Comparison of ENCODE assay signal across 9 cellular contexts in the genomic region with DNA sequence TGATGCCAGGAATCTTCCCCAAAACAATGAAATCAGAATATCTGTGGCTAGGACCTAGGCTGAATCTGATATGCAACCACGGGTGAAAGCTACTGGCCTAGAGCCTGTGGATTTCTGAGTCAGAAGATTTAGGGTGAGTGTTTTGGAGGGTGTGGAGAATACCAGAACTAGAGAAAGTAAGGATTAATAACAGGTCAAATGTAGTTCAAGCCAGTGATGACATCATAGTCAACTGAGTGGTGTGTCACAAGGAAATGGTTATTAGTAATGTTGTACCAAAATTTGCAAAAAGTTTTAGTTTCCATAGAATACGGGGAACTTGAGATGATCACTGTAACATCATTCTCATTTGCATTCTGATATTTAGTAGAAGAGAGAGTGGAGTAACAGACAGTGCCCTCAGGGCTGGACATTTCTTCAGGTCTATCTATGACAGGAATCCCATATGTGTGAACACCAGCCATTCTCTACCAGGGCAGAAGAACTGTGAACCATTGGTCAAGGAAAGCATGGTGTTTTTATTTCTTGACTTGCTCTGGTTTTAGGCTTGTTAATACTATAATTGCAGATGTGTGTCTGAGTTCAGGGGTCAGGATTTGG. TPM values are rescaled to one million over a fixed set of nuclear protein-coding genes. Genes with fewer than 3 reads are reported as not detected.
A peak's percentile ranks its signal among the peaks of the same experiment; 100 is the strongest.
DNase-seq lines count a peak whose midpoint lies in the region; ATAC-seq and TF ChIP-seq lines count a peak whose summit lies in the region.
"Had no signal": no experiment of that assay in that cellular context is flagged by ENCODE, and none has a peak within 500 bp of the region (broad histone marks: within the 10 kb centered on the region; RNA-seq: fewer than 3 reads in every experiment).

No MANE protein-coding gene starts in this region.

- 60 to 74% (median 63%) methylated on average over 2 of the region's 2 CpGs for WGBS in psoas muscle, 3 donors

- H3K4me1 ChIP-seq in psoas muscle: peaks cover 8% of the 10 kb centered on the region

- H3K36me3 ChIP-seq in psoas muscle (ENCODE audit: insufficient read depth in 1 of 2, low read depth in 1 of 2): no peaks in the 10 kb centered on the region
- H3K36me3 ChIP-seq: adrenal gland had no signal

- no peaks in the 10 kb centered on the region for H3K36me3 Mint-ChIP-seq in osteocyte (ENCODE audit: unreplicated experiment)

- no peak overlapping the region for H3K4me3 ChIP-seq in psoas muscle
- H3K4me3 ChIP-seq: adrenal gland had no signal

- peaks cover 0 to 32% (median 5%) of the 10 kb centered on the region in 3 donors for H3K27me3 ChIP-seq in psoas muscle (ENCODE audit: insufficient read depth in 3 of 3, low read length in 2 of 3)
- H3K27me3 ChIP-seq: adrenal gland had no signal

- peaks cover 10% of the 10 kb centered on the region for H3K4me1 Mint-ChIP-seq in osteocyte (ENCODE audit: unreplicated experiment)

- no peak overlapping the region for H3K4me3 Mint-ChIP-seq in osteocyte (ENCODE audit: unreplicated experiment)

- H3K9me3 ChIP-seq in psoas muscle: no peaks in the 10 kb centered on the region
- H3K9me3 ChIP-seq: adrenal gland had no signal

- H3K9me3 Mint-ChIP-seq in osteocyte (ENCODE audit: unreplicated experiment): no peaks in the 10 kb centered on the region

- no peak for TF ChIP-seq CTCF in psoas muscle (IDR thresholded peaks at IDR 0.05)
- TF ChIP-seq CTCF in osteocyte (IDR thresholded peaks at IDR 0.05): no peak

- no peak overlapping the region for H3K27ac ChIP-seq in epithelial cell of prostate
- no peak overlapping the region for H3K27ac ChIP-seq in psoas muscle
- H3K27ac ChIP-seq: adrenal gland had no signal

- DNase-seq in GM03348 (ENCODE audit: low spot score) (peak; percentile 88), M059J (ENCODE audit: low read depth) (peak; percentile 80), epithelial cell of prostate (ENCODE audit: low read depth, low spot score) (peak; percentile 82), renal cortical epithelial cell (ENCODE audit: low read depth) (peak; percentile 75), psoas muscle (no peak), osteocyte (ENCODE audit: extremely low spot score, unreplicated experiment) (no peak), NCI-H1694 treated with DMSO at 0.1 percent for 48 hours (lab: John Stamatoyannopoulos, UW) (no peak), G401 (ENCODE audit: low spot score) (no peak)

- H3K27me3 Mint-ChIP-seq in osteocyte (ENCODE audit: unreplicated experiment): peaks cover 66% of the 10 kb centered on the region

- ATAC-seq in psoas muscle: no peak

- in situ Hi-C loops in G401 (cut with HindIII; ENCODE audit: low sequenced_read_pairs): no loop called here

- H3K27ac Mint-ChIP-seq in osteocyte (ENCODE audit: unreplicated experiment): no peak overlapping the region

- intact Hi-C loops in psoas muscle (cut with DNase I): no loop called here

RNA-seq across cellular contexts. Expression of a gene that starts 3.7 kb away (rescaled TPM):
- total RNA-seq in M059J (2014; rRNA removed; shearing (Covaris generic)): 0.76 and 0.81 TPM in 2 replicates
- total RNA-seq in renal cortical epithelial cell (4.3 and 10.9 TPM in 2 replicates), psoas muscle (under 1 TPM in 3 of 4 donors, not detected in 1; 0.29 to 0.32 (median 0.32) TPM), osteocyte (not detected in 2 replicates)
- under 1 TPM; 0.12 to 0.27 (median 0.13) TPM for polyA plus RNA-seq in psoas muscle
- 5.6 and 9.5 TPM in 2 replicates for total RNA-seq in G401 (2014; rRNA removed; shearing (Covaris generic))

RNA-seq across cellular contexts. Expression of a gene that starts 14.8 kb away (rescaled TPM):
- 4.4 and 14.2 TPM in 2 replicates for total RNA-seq in M059J (2014; rRNA removed; shearing (Covaris generic))
- total RNA-seq in renal cortical epithelial cell (11.3 and 26.1 TPM in 2 replicates), psoas muscle (1 to 10 TPM; 3.4 to 6.2 (median 5.6) TPM), osteocyte (16.6 and 21.1 TPM in 2 replicates)
- 1 to 10 TPM; 2.5 to 4.7 (median 4.1) TPM for polyA plus RNA-seq in psoas muscle
- 55.6 and 59.3 TPM in 2 replicates for total RNA-seq in G401 (2014; rRNA removed; shearing (Covaris generic))

Comparison
In these comparisons a context has a peak if more than half of its experiments do, and no peak if none do; other contexts are left out.
1. DNase-seq: peak in GM03348 (single experiment), M059J (single experiment), epithelial cell of prostate (single experiment) and renal cortical epithelial cell (single experiment); none in psoas muscle (0 of 2), osteocyte (single experiment), NCI-H1694 treated with DMSO at 0.1 percent for 48 hours (single experiment) and G401 (single experiment).